In the genomic region with DNA sequence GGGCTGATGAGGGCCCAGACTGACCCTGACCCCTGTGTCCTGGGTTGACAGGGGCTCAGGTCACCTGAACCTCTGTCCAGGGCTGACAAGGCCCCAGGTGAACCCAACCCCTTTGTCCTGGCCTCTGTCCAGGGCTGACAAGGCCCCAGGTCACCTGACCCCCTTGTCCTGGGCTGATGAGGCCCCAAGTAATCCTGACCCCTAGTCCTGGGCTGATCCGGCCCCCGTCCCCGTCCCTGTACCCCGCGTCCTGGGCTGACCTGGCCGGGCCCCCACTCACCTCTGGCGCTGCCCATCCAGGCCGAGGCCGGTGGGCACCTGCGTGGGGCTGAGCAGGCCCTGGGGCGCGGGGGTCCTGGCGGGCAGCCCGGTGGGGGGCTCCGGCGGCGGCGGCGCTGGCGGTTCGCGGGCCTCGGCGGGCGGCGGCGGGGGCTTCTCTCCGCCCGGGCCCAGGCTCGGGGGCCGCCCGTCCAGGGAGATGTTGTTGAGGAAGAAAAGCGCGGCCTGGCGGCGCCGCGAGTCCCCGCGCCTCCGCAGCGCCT, we compare ENCODE assay signal across 1 cellular context.
TF ChIP-seq lines count a peak whose summit lies in the region.

No MANE protein-coding gene starts in this region.

TF ChIP-seq in HEK293, 187 proteins besides CTCF, POLR2A, EP300 and RAD21 (continued from another document):
- TF ChIP-seq, protein P1, sequence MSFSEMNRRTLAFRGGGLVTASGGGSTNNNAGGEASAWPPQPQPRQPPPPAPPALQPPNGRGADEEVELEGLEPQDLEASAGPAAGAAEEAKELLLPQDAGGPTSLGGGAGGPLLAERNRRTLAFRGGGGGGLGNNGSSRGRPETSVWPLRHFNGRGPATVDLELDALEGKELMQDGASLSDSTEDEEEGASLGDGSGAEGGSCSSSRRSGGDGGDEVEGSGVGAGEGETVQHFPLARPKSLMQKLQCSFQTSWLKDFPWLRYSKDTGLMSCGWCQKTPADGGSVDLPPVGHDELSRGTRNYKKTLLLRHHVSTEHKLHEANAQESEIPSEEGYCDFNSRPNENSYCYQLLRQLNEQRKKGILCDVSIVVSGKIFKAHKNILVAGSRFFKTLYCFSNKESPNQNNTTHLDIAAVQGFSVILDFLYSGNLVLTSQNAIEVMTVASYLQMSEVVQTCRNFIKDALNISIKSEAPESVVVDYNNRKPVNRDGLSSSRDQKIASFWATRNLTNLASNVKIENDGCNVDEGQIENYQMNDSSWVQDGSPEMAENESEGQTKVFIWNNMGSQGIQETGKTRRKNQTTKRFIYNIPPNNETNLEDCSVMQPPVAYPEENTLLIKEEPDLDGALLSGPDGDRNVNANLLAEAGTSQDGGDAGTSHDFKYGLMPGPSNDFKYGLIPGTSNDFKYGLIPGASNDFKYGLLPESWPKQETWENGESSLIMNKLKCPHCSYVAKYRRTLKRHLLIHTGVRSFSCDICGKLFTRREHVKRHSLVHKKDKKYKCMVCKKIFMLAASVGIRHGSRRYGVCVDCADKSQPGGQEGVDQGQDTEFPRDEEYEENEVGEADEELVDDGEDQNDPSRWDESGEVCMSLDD (tag by site-specific recombination; IDR thresholded peaks at IDR 0.05), result peak; percentile 75; the same call in 1 of the 2 replicates
- TF ChIP-seq ZBTB7A (tag by site-specific recombination; IDR thresholded peaks at IDR 0.05; ENCODE audit: low read depth) (no peak), ZNF292 (tag by site-specific recombination; IDR thresholded peaks at IDR 0.05; ENCODE audit: borderline replicate concordance, low read depth) (no peak), GLIS2 (tag by site-specific recombination; IDR thresholded peaks at IDR 0.05) (0 out of 2 replicates have a peak, but pooled peaks have one; percentile 30), BCL11A (tag by site-specific recombination; IDR thresholded peaks at IDR 0.05; ENCODE audit: low read depth) (peak; percentile 65; the same call in 1 of the 2 replicates), ZBTB8A (tag by site-specific recombination; IDR thresholded peaks at IDR 0.05) (peak; percentile 33), ZNF747 (tag by site-specific recombination; IDR thresholded peaks at IDR 0.05) (no peak)
- TF ChIP-seq, protein P2, sequence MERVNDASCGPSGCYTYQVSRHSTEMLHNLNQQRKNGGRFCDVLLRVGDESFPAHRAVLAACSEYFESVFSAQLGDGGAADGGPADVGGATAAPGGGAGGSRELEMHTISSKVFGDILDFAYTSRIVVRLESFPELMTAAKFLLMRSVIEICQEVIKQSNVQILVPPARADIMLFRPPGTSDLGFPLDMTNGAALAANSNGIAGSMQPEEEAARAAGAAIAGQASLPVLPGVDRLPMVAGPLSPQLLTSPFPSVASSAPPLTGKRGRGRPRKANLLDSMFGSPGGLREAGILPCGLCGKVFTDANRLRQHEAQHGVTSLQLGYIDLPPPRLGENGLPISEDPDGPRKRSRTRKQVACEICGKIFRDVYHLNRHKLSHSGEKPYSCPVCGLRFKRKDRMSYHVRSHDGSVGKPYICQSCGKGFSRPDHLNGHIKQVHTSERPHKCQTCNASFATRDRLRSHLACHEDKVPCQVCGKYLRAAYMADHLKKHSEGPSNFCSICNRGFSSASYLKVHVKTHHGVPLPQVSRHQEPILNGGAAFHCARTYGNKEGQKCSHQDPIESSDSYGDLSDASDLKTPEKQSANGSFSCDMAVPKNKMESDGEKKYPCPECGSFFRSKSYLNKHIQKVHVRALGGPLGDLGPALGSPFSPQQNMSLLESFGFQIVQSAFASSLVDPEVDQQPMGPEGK (tag by site-specific recombination; IDR thresholded peaks at IDR 0.05), result 0 out of 2 replicates have a peak, but pooled peaks have one; percentile 15
- TF ChIP-seq, protein P3, sequence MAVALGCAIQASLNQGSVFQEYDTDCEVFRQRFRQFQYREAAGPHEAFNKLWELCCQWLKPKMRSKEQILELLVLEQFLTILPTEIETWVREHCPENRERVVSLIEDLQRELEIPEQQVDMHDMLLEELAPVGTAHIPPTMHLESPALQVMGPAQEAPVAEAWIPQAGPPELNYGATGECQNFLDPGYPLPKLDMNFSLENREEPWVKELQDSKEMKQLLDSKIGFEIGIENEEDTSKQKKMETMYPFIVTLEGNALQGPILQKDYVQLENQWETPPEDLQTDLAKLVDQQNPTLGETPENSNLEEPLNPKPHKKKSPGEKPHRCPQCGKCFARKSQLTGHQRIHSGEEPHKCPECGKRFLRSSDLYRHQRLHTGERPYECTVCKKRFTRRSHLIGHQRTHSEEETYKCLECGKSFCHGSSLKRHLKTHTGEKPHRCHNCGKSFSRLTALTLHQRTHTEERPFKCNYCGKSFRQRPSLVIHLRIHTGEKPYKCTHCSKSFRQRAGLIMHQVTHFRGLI (tag by site-specific recombination; IDR thresholded peaks at IDR 0.05), result no peak
